Comparison of ENCODE assay signal across 9 cellular contexts in genomic region chr10:14904316-14904732, GRCh38. TPM values are rescaled to one million over a fixed set of nuclear protein-coding genes. Genes with fewer than 3 reads are reported as not detected.
DNase-seq lines count a peak whose midpoint lies in the region; ATAC-seq and TF ChIP-seq lines count a peak whose summit lies in the region.
"Had no signal": no experiment of that assay in that cellular context is flagged by ENCODE, and none has a peak within 500 bp of the region (broad histone marks: within the 10 kb centered on the region; RNA-seq: fewer than 3 reads in every experiment).

No MANE protein-coding gene starts in this region.

- H3K9ac ChIP-seq in OCI-LY1 (ENCODE audit: low read length) (no peak overlapping the region), neural progenitor cell (no peak overlapping the region)

- peak; percentile 82 for ATAC-seq in CD8-positive, alpha-beta T cell
- peak; percentile 54 for ATAC-seq in GM18867 (IDR thresholded peaks at IDR 0.05; ENCODE audit: unreplicated experiment)
- no peak for ATAC-seq in HG03045 (IDR thresholded peaks at IDR 0.05; ENCODE audit: unreplicated experiment)

- H3K36me3 Mint-ChIP-seq in CD8-positive, alpha-beta T cell, result peaks cover 28% of the 10 kb centered on the region
- peaks cover 50% of the 10 kb centered on the region for H3K36me3 Mint-ChIP-seq in neural progenitor cell

- peaks cover 7% of the 10 kb centered on the region for H3K9me3 Mint-ChIP-seq in CD8-positive, alpha-beta T cell
- H3K9me3 Mint-ChIP-seq in neural progenitor cell, result peaks cover 13% of the 10 kb centered on the region

- H3K4me3 Mint-ChIP-seq in CD8-positive, alpha-beta T cell, result no peak overlapping the region
- H3K4me3 Mint-ChIP-seq in neural progenitor cell, result no peak overlapping the region

- intact Hi-C loops in CD8-positive, alpha-beta T cell (cut with DNase I, micrococcal nuclease), result loop anchor here in 1 of 2 experiments (2.0 kb wide), 1 partner anchor 26 kb away; the partner anchor contains the start of gene SUV39H2
- intact Hi-C loops in posterior cingulate gyrus (cut with DNase I), result no loop called here

- H3K27me3 Mint-ChIP-seq in CD8-positive, alpha-beta T cell (ENCODE audit: low read depth), result no peaks in the 10 kb centered on the region
- H3K27me3 Mint-ChIP-seq in neural progenitor cell (ENCODE audit: insufficient read depth, low read depth), result no peaks in the 10 kb centered on the region

- no peaks in the 10 kb centered on the region for H4K20me1 ChIP-seq in OCI-LY1 (ENCODE audit: insufficient read depth, low read length)
- peaks cover 5% of the 10 kb centered on the region for H4K20me1 ChIP-seq in neural progenitor cell (ENCODE audit: low read depth)

- peaks cover 6% of the 10 kb centered on the region; the same call in 1 of the 2 replicates for H3F3A ChIP-seq in OCI-LY1 (ENCODE audit: insufficient read depth, low read length)
- H3F3A ChIP-seq in neural progenitor cell (ENCODE audit: low read depth), result peaks cover 7% of the 10 kb centered on the region

- H3K4me3 ChIP-seq in CD8-positive, alpha-beta T cell (ENCODE audit: low read depth, low read length), result no peak overlapping the region
- H3K4me3 ChIP-seq in OCI-LY1 (ENCODE audit: low read depth, low read length, poor library complexity, severe bottlenecking), result no peak overlapping the region
- H3K4me3 ChIP-seq in neural progenitor cell, result no peak overlapping the region
- H3K4me3 ChIP-seq: SJSA1 had no signal

- POLR2A ChIA-PET in CD8-positive, alpha-beta T cell (lab: Charles Lee), result interaction anchor here (1.3 kb wide), 1 partner anchor 50 kb away, joined by 5 read pairs; the partner anchor contains the start of gene DCLRE1C

- H3K36me3 ChIP-seq in CD8-positive, alpha-beta T cell (ENCODE audit: insufficient read depth, low read length), result peaks cover 13% of the 10 kb centered on the region
- peaks cover 92% of the 10 kb centered on the region for H3K36me3 ChIP-seq in OCI-LY1 (ENCODE audit: insufficient read depth, low read length)
- peaks cover 54% of the 10 kb centered on the region for H3K36me3 ChIP-seq in neural progenitor cell

- peak in 2 of 7 experiments; percentile 11 to 21 for DNase-seq in CD8-positive, alpha-beta T cell
- DNase-seq in dermis blood vessel endothelial cell (peak; percentile 54), neural progenitor cell (ENCODE audit: low spot score) (peak; percentile 43), NCI-H446 treated with DMSO at 0.1 percent for 48 hours (lab: John Stamatoyannopoulos, UW) (no peak), posterior cingulate gyrus (no peak)

- H2AFZ ChIP-seq in OCI-LY1 (ENCODE audit: low read length) (no peak overlapping the region), neural progenitor cell (replicated peaks) (no peak overlapping the region)

- H3K4me2 ChIP-seq in OCI-LY1 (ENCODE audit: low read length) (no peak overlapping the region), neural progenitor cell (no peak overlapping the region)

- no peaks in the 10 kb centered on the region for H3K4me1 ChIP-seq in CD8-positive, alpha-beta T cell (ENCODE audit: insufficient read depth, low read length)
- no peaks in the 10 kb centered on the region for H3K4me1 ChIP-seq in OCI-LY1 (ENCODE audit: insufficient read depth, low read length, severe bottlenecking)
- no peaks in the 10 kb centered on the region for H3K4me1 ChIP-seq in neural progenitor cell
- H3K4me1 ChIP-seq: SJSA1 had no signal

- H3K27ac ChIP-seq in CD8-positive, alpha-beta T cell (ENCODE audit: low read depth, low read length), result no peak overlapping the region
- H3K27ac ChIP-seq in OCI-LY1 (ENCODE audit: low read depth, low read length, poor library complexity, severe bottlenecking) (no peak overlapping the region), neural progenitor cell (no peak overlapping the region)
- H3K27ac ChIP-seq: SJSA1 had no signal

- no peaks in the 10 kb centered on the region for H3K9me3 ChIP-seq in CD8-positive, alpha-beta T cell (ENCODE audit: low read length)
- H3K9me3 ChIP-seq in OCI-LY1 (ENCODE audit: low read length), result peaks cover 7% of the 10 kb centered on the region; the same call in 1 of the 2 replicates
- no peaks in the 10 kb centered on the region for H3K9me3 ChIP-seq in neural progenitor cell (ENCODE audit: low read depth)
- H3K9me3 ChIP-seq: SJSA1 had no signal

- no peaks in the 10 kb centered on the region for H3K27me3 ChIP-seq in CD8-positive, alpha-beta T cell (ENCODE audit: insufficient read depth, low read length)
- H3K27me3 ChIP-seq in OCI-LY1 (ENCODE audit: insufficient read depth, low read length), result no peaks in the 10 kb centered on the region
- no peaks in the 10 kb centered on the region for H3K27me3 ChIP-seq in neural progenitor cell
- H3K27me3 ChIP-seq: SJSA1 had no signal

- H3K79me2 ChIP-seq in OCI-LY1 (ENCODE audit: insufficient read depth, low read length), result no peaks in the 10 kb centered on the region
- peaks cover 22% of the 10 kb centered on the region for H3K79me2 ChIP-seq in neural progenitor cell (ENCODE audit: low read depth)

- H3K9me2 ChIP-seq in OCI-LY1 (ENCODE audit: low read depth, low read length), result no peaks in the 10 kb centered on the region

- H3K4me1 Mint-ChIP-seq in CD8-positive, alpha-beta T cell (ENCODE audit: low read depth), result peaks cover 13% of the 10 kb centered on the region
- H3K4me1 Mint-ChIP-seq in neural progenitor cell, result no peaks in the 10 kb centered on the region

- CTCF ChIA-PET in CD8-positive, alpha-beta T cell (lab: Charles Lee), result interaction anchor here (0.7 to 2.2 kb wide), 8 partner anchors 15 to 407 kb away, joined by 3 to 7 read pairs (median 4); partner anchors contain the start of genes CDNF, HSPA14, MSANTD7 and SUV39H2

- peak overlapping the region; percentile 4 for H3K27ac Mint-ChIP-seq in CD8-positive, alpha-beta T cell
- H3K27ac Mint-ChIP-seq in neural progenitor cell, result no peak overlapping the region

- TF ChIP-seq CTCF in CD8-positive, alpha-beta T cell (IDR thresholded peaks at IDR 0.05), result peak; percentile 76
- TF ChIP-seq CTCF in OCI-LY1 (IDR thresholded peaks at IDR 0.05; ENCODE audit: low read length), result peak; percentile 57
- TF ChIP-seq CTCF in neural progenitor cell (IDR thresholded peaks at IDR 0.05), result peak; percentile 65

RNA-seq across cellular contexts. Expression of gene SUV39H2, which starts 25.7 kb away (rescaled TPM):
- total RNA-seq in CD8-positive, alpha-beta T cell, result 1 to 10 TPM; 2.6 to 3.1 TPM
- total RNA-seq in dermis blood vessel endothelial cell (17.7 and 23.5 TPM in 2 replicates), neural progenitor cell (ENCODE audit: low replicate concordance) (67.9 and 112 TPM in 2 replicates)

RNA-seq across cellular contexts. Expression of gene DCLRE1C, which starts 49.6 kb away (rescaled TPM):
- 10 to 100 TPM; 15.1 to 15.9 TPM for total RNA-seq in CD8-positive, alpha-beta T cell
- 8.8 and 11.6 TPM in 2 replicates for total RNA-seq in dermis blood vessel endothelial cell
- 4.5 and 5.3 TPM in 2 replicates for total RNA-seq in neural progenitor cell (ENCODE audit: low replicate concordance)

RNA-seq across cellular contexts. Expression of gene MEIG1, which starts 54.9 kb away (rescaled TPM):
- total RNA-seq in CD8-positive, alpha-beta T cell, result not detected
- total RNA-seq in dermis blood vessel endothelial cell (not detected in 2 replicates), neural progenitor cell (ENCODE audit: low replicate concordance) (not detected in 2 replicates)
- total RNA-seq: SJSA1 had no signal

Comparison
In these comparisons a context has a peak if more than half of its experiments do, and no peak if none do; other contexts are left out.
1. DNase-seq: peak in dermis blood vessel endothelial cell (single experiment) and neural progenitor cell (single experiment); none in NCI-H446 treated with DMSO at 0.1 percent for 48 hours (single experiment) and posterior cingulate gyrus (0 of 10).
2. Peak in every context shown above with its lines, with median percentiles within 50 percentile points of each other: CTCF ChIP-seq.